In the genomic region with DNA sequence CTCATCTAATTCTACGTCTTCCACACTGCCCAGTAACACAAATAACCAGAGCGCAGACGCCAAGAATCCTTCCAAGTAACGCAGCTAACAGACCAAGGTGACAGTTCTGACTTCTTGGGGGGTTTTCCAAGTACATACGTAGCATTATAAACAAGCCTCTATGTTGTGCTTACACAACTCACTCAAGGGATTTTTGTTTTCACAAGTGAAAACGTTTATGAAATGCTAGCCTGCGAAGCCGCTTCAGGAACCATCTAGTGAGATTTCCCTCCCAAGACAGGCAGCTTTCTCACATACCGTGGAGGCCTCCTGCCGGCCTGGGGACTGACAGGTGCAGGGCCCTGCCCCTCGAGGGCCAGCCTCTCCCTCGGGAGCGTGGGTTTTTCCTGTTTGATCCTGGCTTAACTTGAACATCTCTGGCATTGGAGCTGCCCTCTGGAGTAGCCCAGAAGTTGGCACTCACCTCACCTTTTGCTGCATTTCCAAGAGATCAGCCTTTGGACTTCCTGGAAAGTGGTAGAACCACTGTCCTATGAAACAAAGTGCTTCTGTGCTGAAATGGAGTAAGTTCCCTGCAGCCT, we compare ENCODE assay signal across 1 cellular context.
TF ChIP-seq lines count a peak whose summit lies in the region.

No MANE protein-coding gene starts in this region.

TF ChIP-seq in GM23338, 12 proteins besides CTCF, POLR2A, EP300 and RAD21 (continued from another document):
- TF ChIP-seq, protein P1, sequence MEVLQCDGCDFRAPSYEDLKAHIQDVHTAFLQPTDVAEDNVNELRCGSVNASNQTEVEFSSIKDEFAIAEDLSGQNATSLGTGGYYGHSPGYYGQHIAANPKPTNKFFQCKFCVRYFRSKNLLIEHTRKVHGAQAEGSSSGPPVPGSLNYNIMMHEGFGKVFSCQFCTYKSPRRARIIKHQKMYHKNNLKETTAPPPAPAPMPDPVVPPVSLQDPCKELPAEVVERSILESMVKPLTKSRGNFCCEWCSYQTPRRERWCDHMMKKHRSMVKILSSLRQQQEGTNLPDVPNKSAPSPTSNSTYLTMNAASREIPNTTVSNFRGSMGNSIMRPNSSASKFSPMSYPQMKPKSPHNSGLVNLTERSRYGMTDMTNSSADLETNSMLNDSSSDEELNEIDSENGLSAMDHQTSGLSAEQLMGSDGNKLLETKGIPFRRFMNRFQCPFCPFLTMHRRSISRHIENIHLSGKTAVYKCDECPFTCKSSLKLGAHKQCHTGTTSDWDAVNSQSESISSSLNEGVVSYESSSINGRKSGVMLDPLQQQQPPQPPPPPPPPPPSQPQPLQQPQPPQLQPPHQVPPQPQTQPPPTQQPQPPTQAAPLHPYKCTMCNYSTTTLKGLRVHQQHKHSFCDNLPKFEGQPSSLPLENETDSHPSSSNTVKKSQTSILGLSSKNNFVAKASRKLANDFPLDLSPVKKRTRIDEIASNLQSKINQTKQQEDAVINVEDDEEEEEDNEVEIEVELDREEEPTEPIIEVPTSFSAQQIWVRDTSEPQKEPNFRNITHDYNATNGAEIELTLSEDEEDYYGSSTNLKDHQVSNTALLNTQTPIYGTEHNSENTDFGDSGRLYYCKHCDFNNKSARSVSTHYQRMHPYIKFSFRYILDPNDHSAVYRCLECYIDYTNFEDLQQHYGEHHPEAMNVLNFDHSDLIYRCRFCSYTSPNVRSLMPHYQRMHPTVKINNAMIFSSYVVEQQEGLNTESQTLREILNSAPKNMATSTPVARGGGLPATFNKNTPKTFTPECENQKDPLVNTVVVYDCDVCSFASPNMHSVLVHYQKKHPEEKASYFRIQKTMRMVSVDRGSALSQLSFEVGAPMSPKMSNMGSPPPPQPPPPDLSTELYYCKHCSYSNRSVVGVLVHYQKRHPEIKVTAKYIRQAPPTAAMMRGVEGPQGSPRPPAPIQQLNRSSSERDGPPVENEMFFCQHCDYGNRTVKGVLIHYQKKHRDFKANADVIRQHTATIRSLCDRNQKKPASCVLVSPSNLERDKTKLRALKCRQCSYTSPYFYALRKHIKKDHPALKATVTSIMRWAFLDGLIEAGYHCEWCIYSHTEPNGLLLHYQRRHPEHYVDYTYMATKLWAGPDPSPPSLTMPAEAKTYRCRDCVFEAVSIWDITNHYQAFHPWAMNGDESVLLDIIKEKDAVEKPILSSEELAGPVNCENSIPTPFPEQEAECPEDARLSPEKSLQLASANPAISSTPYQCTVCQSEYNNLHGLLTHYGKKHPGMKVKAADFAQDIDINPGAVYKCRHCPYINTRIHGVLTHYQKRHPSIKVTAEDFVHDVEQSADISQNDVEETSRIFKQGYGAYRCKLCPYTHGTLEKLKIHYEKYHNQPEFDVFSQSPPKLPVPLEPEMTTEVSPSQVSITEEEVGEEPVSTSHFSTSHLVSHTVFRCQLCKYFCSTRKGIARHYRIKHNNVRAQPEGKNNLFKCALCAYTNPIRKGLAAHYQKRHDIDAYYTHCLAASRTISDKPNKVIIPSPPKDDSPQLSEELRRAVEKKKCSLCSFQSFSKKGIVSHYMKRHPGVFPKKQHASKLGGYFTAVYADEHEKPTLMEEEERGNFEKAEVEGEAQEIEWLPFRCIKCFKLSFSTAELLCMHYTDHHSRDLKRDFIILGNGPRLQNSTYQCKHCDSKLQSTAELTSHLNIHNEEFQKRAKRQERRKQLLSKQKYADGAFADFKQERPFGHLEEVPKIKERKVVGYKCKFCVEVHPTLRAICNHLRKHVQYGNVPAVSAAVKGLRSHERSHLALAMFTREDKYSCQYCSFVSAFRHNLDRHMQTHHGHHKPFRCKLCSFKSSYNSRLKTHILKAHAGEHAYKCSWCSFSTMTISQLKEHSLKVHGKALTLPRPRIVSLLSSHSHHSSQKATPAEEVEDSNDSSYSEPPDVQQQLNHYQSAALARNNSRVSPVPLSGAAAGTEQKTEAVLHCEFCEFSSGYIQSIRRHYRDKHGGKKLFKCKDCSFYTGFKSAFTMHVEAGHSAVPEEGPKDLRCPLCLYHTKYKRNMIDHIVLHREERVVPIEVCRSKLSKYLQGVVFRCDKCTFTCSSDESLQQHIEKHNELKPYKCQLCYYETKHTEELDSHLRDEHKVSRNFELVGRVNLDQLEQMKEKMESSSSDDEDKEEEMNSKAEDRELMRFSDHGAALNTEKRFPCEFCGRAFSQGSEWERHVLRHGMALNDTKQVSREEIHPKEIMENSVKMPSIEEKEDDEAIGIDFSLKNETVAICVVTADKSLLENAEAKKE (CRISPR knock-in tag; IDR thresholded peaks at IDR 0.05): no peak
- TF ChIP-seq, protein P2, sequence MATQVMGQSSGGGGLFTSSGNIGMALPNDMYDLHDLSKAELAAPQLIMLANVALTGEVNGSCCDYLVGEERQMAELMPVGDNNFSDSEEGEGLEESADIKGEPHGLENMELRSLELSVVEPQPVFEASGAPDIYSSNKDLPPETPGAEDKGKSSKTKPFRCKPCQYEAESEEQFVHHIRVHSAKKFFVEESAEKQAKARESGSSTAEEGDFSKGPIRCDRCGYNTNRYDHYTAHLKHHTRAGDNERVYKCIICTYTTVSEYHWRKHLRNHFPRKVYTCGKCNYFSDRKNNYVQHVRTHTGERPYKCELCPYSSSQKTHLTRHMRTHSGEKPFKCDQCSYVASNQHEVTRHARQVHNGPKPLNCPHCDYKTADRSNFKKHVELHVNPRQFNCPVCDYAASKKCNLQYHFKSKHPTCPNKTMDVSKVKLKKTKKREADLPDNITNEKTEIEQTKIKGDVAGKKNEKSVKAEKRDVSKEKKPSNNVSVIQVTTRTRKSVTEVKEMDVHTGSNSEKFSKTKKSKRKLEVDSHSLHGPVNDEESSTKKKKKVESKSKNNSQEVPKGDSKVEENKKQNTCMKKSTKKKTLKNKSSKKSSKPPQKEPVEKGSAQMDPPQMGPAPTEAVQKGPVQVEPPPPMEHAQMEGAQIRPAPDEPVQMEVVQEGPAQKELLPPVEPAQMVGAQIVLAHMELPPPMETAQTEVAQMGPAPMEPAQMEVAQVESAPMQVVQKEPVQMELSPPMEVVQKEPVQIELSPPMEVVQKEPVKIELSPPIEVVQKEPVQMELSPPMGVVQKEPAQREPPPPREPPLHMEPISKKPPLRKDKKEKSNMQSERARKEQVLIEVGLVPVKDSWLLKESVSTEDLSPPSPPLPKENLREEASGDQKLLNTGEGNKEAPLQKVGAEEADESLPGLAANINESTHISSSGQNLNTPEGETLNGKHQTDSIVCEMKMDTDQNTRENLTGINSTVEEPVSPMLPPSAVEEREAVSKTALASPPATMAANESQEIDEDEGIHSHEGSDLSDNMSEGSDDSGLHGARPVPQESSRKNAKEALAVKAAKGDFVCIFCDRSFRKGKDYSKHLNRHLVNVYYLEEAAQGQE (IDR thresholded peaks at IDR 0.05; ENCODE audit: unreplicated experiment): no peak
- TF ChIP-seq ZNF331 (CRISPR knock-in tag; IDR thresholded peaks at IDR 0.05; ENCODE audit: low read depth): no peak
- TF ChIP-seq EZH2 (IDR thresholded peaks at IDR 0.05; ENCODE audit: low read depth, unreplicated experiment): no peak
- no peak for TF ChIP-seq JUNB (IDR thresholded peaks at IDR 0.05; ENCODE audit: unreplicated experiment)
- no peak for TF ChIP-seq EZH2phosphoT487 (IDR thresholded peaks at IDR 0.05; ENCODE audit: unreplicated experiment)
- TF ChIP-seq NANOG (IDR thresholded peaks at IDR 0.05; ENCODE audit: borderline replicate concordance): no peak
- no peak for TF ChIP-seq STAT1 (IDR thresholded peaks at IDR 0.05; ENCODE audit: unreplicated experiment)
- no peak for TF ChIP-seq POLR2AphosphoS5 (IDR thresholded peaks at IDR 0.05; ENCODE audit: low read depth)
